Comparison of ENCODE assay signal across 11 cellular contexts in the genomic region with DNA sequence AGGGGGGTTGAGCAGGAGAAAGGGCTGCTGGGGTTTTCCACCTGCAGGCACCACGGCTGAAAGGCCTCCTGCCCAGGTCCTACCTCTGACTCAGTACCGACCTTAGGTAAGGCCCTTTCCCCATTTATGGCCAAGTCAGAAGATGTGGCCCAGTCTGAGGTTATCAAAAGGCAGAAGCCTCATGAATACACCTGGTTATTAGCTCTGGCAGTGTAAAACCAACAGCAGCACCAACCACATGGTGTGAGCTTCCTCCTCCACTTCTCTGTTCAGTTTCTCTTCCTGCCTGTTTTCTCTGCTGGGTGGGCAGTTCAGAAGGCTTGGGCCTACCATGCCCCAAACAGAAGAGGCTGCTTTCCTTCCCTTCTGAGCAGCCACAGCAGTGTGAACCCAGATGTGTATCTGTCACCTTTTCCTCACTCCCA.
DNase-seq lines count a peak whose midpoint lies in the region; ATAC-seq and TF ChIP-seq lines count a peak whose summit lies in the region.
"Had no signal": no experiment of that assay in that cellular context is flagged by ENCODE, and none has a peak within 500 bp of the region (broad histone marks: within the 10 kb centered on the region; RNA-seq: fewer than 3 reads in every experiment).

No MANE protein-coding gene starts in this region.

- peak overlapping the region; percentile 78 to 96 (median 95) for H3K27ac Mint-ChIP-seq in IgD-negative memory B cell
- peak overlapping the region; percentile 0 to 81 for H3K27ac Mint-ChIP-seq in natural killer cell
- H3K27ac Mint-ChIP-seq: GM23338 had no signal

- H3K4me3 Mint-ChIP-seq in IgD-negative memory B cell (peak overlapping the region in 3 of 4 donors; percentile 71 to 77 (median 71)), natural killer cell (no peak overlapping the region)
- H3K4me3 Mint-ChIP-seq: GM23338 had no signal

- H3K27me3 Mint-ChIP-seq in IgD-negative memory B cell (no peaks in the 10 kb centered on the region), natural killer cell (ENCODE audit: low read depth in 2 of 2) (peaks cover 0 to 3% of the 10 kb centered on the region in 2 donors)

- DNase-seq in natural killer cell (no peak), left cardiac atrium (no peak), cardiac septum (ENCODE audit: low spot score) (no peak), cortex of kidney (lab: John Stamatoyannopoulos, UW) (no peak)
- DNase-seq in activated CD8-positive, alpha-beta memory T cell treated with anti-CD3 and anti-CD28 coated beads, Interleukin-2, amount 50 U/mL, for 4 hours = no peak
- DNase-seq: erythroblast, OCI-M1 had no signal

- ATAC-seq in GM18909 (IDR thresholded peaks at IDR 0.05; ENCODE audit: poor library complexity, unreplicated experiment) = peak; percentile 70
- peak; percentile 49 for ATAC-seq in HG02571 (IDR thresholded peaks at IDR 0.05; ENCODE audit: unreplicated experiment)
- peak; percentile 33 to 69 (median 59) for ATAC-seq in natural killer cell
- ATAC-seq in left cardiac atrium = no peak
- ATAC-seq: GM23338 had no signal

- H3K36me3 Mint-ChIP-seq in IgD-negative memory B cell = no peaks in the 10 kb centered on the region
- H3K36me3 Mint-ChIP-seq in natural killer cell = no peaks in the 10 kb centered on the region

- H3K9me3 Mint-ChIP-seq in IgD-negative memory B cell (no peaks in the 10 kb centered on the region), natural killer cell (no peaks in the 10 kb centered on the region)
- H3K9me3 Mint-ChIP-seq: GM23338 had no signal

- no peak for TF ChIP-seq CTCF in natural killer cell (IDR thresholded peaks at IDR 0.05)

- intact Hi-C loops in natural killer cell (cut with micrococcal nuclease) (no loop called here), left cardiac atrium (cut with DNase I) (no loop called here), cardiac septum (cut with DNase I) (no loop called here)

- peaks cover 41 to 44% (median 41%) of the 10 kb centered on the region in 3 donors for H3K4me1 Mint-ChIP-seq in IgD-negative memory B cell
- H3K4me1 Mint-ChIP-seq in natural killer cell = peaks cover 32 to 52% of the 10 kb centered on the region in 2 donors
- H3K4me1 Mint-ChIP-seq: GM23338 had no signal

Comparison
In these comparisons a context has a peak if more than half of its experiments do, and no peak if none do; other contexts are left out.
1. ATAC-seq: peak in GM18909 (single experiment), HG02571 (single experiment) and natural killer cell (3 of 3); none in left cardiac atrium (0 of 2).